ENCODE assay signal across 8 cellular contexts in the genomic region with DNA sequence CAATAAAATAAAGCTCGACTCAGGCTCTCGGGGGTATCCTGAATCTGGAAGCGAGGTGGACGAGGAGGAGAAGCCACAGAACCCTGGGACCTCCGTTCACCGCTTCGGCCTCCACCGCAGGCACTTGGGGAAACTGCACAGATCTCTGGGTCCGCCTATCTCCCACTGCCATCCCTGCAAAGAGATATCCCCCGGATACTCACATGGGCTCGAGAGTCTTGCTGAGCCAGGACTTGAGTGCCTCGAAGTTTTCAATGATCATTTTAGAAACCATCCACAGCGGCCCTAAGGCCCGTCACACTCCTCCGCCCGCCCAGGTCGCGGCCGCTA. TPM values are rescaled to one million over a fixed set of nuclear protein-coding genes. Genes with fewer than 3 reads are reported as not detected.
DNase-seq lines count a peak whose midpoint lies in the region; ATAC-seq and TF ChIP-seq lines count a peak whose summit lies in the region.

No MANE protein-coding gene starts in this region.

- peak; percentile 75 for DNase-seq in GM23248
- peak; percentile 23 for DNase-seq in M059J (ENCODE audit: low read depth)
- no peak for DNase-seq in neural progenitor cell (ENCODE audit: low spot score)
- DNase-seq in NK-92 (lab: John Stamatoyannopoulos, UW; ENCODE audit: unreplicated experiment), result no peak
- DNase-seq in GM03348 (ENCODE audit: low spot score), result no peak

- H2AFZ ChIP-seq in GM23248, result peak overlapping the region; percentile 92
- H2AFZ ChIP-seq in neural progenitor cell (replicated peaks), result peak overlapping the region; percentile 99

- peak overlapping the region; percentile 87 for H3K27ac ChIP-seq in GM23248
- peak overlapping the region; percentile 94 for H3K27ac ChIP-seq in ectodermal cell (ENCODE audit: insufficient read depth, low read depth, low read length, poor library complexity, severe bottlenecking)
- peak overlapping the region; percentile 99 for H3K27ac ChIP-seq in neural progenitor cell

- H3K9me3 ChIP-seq in GM23248 (ENCODE audit: low read depth) (no peaks in the 10 kb centered on the region), ectodermal cell (ENCODE audit: control insufficient read depth, low read length) (no peaks in the 10 kb centered on the region), neural progenitor cell (ENCODE audit: low read depth) (no peaks in the 10 kb centered on the region)

- peaks cover 74% of the 10 kb centered on the region for H3K79me2 ChIP-seq in GM23248 (ENCODE audit: insufficient read depth)
- peaks cover 73% of the 10 kb centered on the region for H3K79me2 ChIP-seq in neural progenitor cell (ENCODE audit: low read depth)

- peaks cover 3% of the 10 kb centered on the region for H3K9me3 Mint-ChIP-seq in neural progenitor cell

- no peaks in the 10 kb centered on the region for H3K9me2 ChIP-seq in GM23248 (ENCODE audit: insufficient read depth)

- H3K36me3 ChIP-seq in GM23248 (ENCODE audit: low read depth) (no peaks in the 10 kb centered on the region), ectodermal cell (ENCODE audit: control insufficient read depth, insufficient read depth, low read length) (no peaks in the 10 kb centered on the region), neural progenitor cell (no peaks in the 10 kb centered on the region)

- 1 to 2% methylated on average over 10 to 19 of the region's 19 CpGs for WGBS in GM23248 (ENCODE audit: low coverage in 1 of 2, low lambda C conversion rate in 2 of 2, missing lambda C conversion rate in 2 of 2), 2 experiments
- WGBS in ectodermal cell, 2 experiments, result 0% methylated on average over 19 of the region's 19 CpGs

- H3K4me3 Mint-ChIP-seq in neural progenitor cell, result no peak overlapping the region

- H4K20me1 ChIP-seq in GM23248 (ENCODE audit: insufficient read depth) (no peaks in the 10 kb centered on the region; the same call in 1 of the 2 replicates), neural progenitor cell (ENCODE audit: low read depth) (peaks cover 48% of the 10 kb centered on the region)

- H3K27me3 Mint-ChIP-seq in neural progenitor cell (ENCODE audit: insufficient read depth, low read depth), result no peaks in the 10 kb centered on the region

- H3K36me3 Mint-ChIP-seq in neural progenitor cell, result peaks cover 17% of the 10 kb centered on the region

- in situ Hi-C loops in GM23248 (cut with MboI), result loop anchor here (25.0 kb wide), 1 partner anchor 957 kb away; no protein-coding TSS in a partner anchor

- H3K9ac ChIP-seq in GM23248 (peak overlapping the region; percentile 98), neural progenitor cell (peak overlapping the region; percentile 99)

- H3K4me3 ChIP-seq in GM23248, result peak overlapping the region; percentile 91
- H3K4me3 ChIP-seq in ectodermal cell (ENCODE audit: insufficient read depth, low read depth, low read length), result peak overlapping the region; percentile 84
- H3K4me3 ChIP-seq in neural progenitor cell, result peak overlapping the region; percentile 96

- peak; percentile 52 for ATAC-seq in GM18498 (IDR thresholded peaks at IDR 0.05; ENCODE audit: unreplicated experiment)
- no peak for ATAC-seq in HG02884 (IDR thresholded peaks at IDR 0.05; ENCODE audit: unreplicated experiment)

- H3K27me3 ChIP-seq in GM23248 (replicated peaks; ENCODE audit: insufficient read depth) (no peaks in the 10 kb centered on the region), ectodermal cell (ENCODE audit: control insufficient read depth, insufficient read depth, low read length, poor library complexity, severe bottlenecking) (no peaks in the 10 kb centered on the region), neural progenitor cell (no peaks in the 10 kb centered on the region)

- H3K4me1 Mint-ChIP-seq in neural progenitor cell, result peaks cover 30% of the 10 kb centered on the region

- H3K4me1 ChIP-seq in GM23248 (ENCODE audit: insufficient read depth) (peaks cover 30% of the 10 kb centered on the region), ectodermal cell (ENCODE audit: control insufficient read depth, insufficient read depth, low read length) (peaks cover 13% of the 10 kb centered on the region), neural progenitor cell (peaks cover 43% of the 10 kb centered on the region)

- H3K4me2 ChIP-seq in GM23248 (ENCODE audit: unreplicated experiment), result peak overlapping the region; percentile 91
- peak overlapping the region; percentile 95 for H3K4me2 ChIP-seq in neural progenitor cell

- peaks cover 18% of the 10 kb centered on the region; the same call in 1 of the 2 replicates for H3F3A ChIP-seq in GM23248 (ENCODE audit: insufficient read depth)
- peaks cover 17% of the 10 kb centered on the region for H3F3A ChIP-seq in neural progenitor cell (ENCODE audit: low read depth)

- TF ChIP-seq CTCF in neural progenitor cell (IDR thresholded peaks at IDR 0.05), result no peak

- H3K27ac Mint-ChIP-seq in neural progenitor cell, result no peak overlapping the region

RNA-seq across cellular contexts. Expression of a gene that starts 0.6 kb away (rescaled TPM):
- 18.2 and 19.2 TPM in 2 replicates for total RNA-seq in GM23248 (2014; rRNA removed; shearing (Covaris generic))
- polyA plus RNA-seq in GM23248 (2016; fragmentation: Nextera tagmentation; extraction: Ambion mirVana), result 8.3 and 11.1 TPM in 2 replicates
- total RNA-seq in M059J (2014; rRNA removed; shearing (Covaris generic)), result 15.3 and 19.8 TPM in 2 replicates
- polyA plus RNA-seq in ectodermal cell (2013, experiment 1 of 4), result 137 TPM
- 182 TPM for polyA plus RNA-seq in ectodermal cell (2013, experiment 2 of 4)
- polyA plus RNA-seq in ectodermal cell (2013, experiment 3 of 4), result 119 TPM
- polyA plus RNA-seq in ectodermal cell (2013, experiment 4 of 4), result 134 TPM
- total RNA-seq in neural progenitor cell (ENCODE audit: low replicate concordance), result 80.7 and 136 TPM in 2 replicates

Comparison
In these comparisons a context has a peak if more than half of its experiments do, and no peak if none do; other contexts are left out.
1. DNase-seq: peak in GM23248 (single experiment) and M059J (single experiment); none in neural progenitor cell (single experiment), NK-92 (single experiment) and GM03348 (single experiment).
2. Peak in every context shown above with its lines, with median percentiles within 50 percentile points of each other: H3K27ac ChIP-seq and H3K4me3 ChIP-seq.